In the genomic region with DNA sequence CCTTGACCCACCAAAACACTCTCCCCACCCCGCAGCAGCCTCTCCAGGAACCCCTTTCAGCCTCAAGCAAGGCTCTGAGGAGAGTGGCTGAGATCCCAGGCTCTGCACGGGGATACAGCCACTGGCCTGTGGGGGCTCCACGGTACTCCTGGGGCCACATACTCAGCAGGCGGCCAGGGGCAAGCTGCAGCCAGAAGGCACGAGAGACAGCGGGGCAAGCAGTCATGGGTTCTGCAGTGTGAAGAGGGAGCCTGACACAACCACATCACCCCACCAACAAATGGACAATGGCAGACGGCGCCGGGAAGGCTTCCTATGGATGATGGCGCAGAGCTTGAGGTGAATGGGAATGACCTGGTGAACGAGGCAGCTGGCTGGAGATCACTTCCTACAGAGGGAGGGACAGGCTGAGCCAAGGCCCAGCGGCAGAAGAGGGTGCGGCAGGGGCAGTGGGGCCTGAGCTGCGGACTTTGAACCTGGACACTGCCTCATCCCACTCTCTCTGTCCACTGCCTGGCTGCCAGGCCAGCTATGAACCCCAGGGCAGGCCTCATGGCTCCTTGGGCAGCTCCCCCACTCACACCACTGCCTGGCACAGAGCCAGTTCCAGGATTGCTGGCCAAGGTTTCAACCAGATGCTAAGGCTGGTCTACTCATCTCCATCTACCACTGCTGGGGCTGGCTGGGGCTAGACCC, we compare ENCODE assay signal across 1 cellular context.
TF ChIP-seq lines count a peak whose summit lies in the region.

No MANE protein-coding gene starts in this region.

TF ChIP-seq in HepG2, 621 proteins besides CTCF, POLR2A, EP300 and RAD21 (continued from another document and continues in another):
- TF ChIP-seq HMG20B (CRISPR knock-in tag; conservative IDR thresholded peaks at IDR 0.05): peak; percentile 74
- 0 out of 2 replicates have a peak, but pooled peaks have one; percentile 34 for TF ChIP-seq NFKBIZ (CRISPR knock-in tag; IDR thresholded peaks at IDR 0.05)
- TF ChIP-seq ZNF652 (CRISPR knock-in tag; IDR thresholded peaks at IDR 0.05; ENCODE audit: borderline replicate concordance, low read depth): no peak
- no peak for TF ChIP-seq ZNF670 (CRISPR knock-in tag; IDR thresholded peaks at IDR 0.05; ENCODE audit: borderline replicate concordance)
- TF ChIP-seq JUND (CRISPR knock-in tag; IDR thresholded peaks at IDR 0.05): peak; percentile 68; the same call in 1 of the 2 replicates
- peak; percentile 97 for TF ChIP-seq SALL1 (CRISPR knock-in tag; IDR thresholded peaks at IDR 0.05)
- TF ChIP-seq ZNF143 (CRISPR knock-in tag; IDR thresholded peaks at IDR 0.05): peak; percentile 43; the same call in 1 of the 2 replicates
- TF ChIP-seq, protein P1, sequence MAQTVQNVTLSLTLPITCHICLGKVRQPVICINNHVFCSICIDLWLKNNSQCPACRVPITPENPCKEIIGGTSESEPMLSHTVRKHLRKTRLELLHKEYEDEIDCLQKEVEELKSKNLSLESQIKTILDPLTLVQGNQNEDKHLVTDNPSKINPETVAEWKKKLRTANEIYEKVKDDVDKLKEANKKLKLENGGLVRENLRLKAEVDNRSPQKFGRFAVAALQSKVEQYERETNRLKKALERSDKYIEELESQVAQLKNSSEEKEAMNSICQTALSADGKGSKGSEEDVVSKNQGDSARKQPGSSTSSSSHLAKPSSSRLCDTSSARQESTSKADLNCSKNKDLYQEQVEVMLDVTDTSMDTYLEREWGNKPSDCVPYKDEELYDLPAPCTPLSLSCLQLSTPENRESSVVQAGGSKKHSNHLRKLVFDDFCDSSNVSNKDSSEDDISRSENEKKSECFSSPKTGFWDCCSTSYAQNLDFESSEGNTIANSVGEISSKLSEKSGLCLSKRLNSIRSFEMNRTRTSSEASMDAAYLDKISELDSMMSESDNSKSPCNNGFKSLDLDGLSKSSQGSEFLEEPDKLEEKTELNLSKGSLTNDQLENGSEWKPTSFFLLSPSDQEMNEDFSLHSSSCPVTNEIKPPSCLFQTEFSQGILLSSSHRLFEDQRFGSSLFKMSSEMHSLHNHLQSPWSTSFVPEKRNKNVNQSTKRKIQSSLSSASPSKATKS (CRISPR knock-in tag; IDR thresholded peaks at IDR 0.05): no peak
- no peak; the same call in 1 of the 2 replicates for TF ChIP-seq KDM4B (CRISPR knock-in tag; IDR thresholded peaks at IDR 0.05)
- TF ChIP-seq, protein P2, sequence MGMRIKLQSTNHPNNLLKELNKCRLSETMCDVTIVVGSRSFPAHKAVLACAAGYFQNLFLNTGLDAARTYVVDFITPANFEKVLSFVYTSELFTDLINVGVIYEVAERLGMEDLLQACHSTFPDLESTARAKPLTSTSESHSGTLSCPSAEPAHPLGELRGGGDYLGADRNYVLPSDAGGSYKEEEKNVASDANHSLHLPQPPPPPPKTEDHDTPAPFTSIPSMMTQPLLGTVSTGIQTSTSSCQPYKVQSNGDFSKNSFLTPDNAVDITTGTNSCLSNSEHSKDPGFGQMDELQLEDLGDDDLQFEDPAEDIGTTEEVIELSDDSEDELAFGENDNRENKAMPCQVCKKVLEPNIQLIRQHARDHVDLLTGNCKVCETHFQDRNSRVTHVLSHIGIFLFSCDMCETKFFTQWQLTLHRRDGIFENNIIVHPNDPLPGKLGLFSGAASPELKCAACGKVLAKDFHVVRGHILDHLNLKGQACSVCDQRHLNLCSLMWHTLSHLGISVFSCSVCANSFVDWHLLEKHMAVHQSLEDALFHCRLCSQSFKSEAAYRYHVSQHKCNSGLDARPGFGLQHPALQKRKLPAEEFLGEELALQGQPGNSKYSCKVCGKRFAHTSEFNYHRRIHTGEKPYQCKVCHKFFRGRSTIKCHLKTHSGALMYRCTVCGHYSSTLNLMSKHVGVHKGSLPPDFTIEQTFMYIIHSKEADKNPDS (CRISPR knock-in tag; IDR thresholded peaks at IDR 0.05): no peak
- TF ChIP-seq, protein P3, sequence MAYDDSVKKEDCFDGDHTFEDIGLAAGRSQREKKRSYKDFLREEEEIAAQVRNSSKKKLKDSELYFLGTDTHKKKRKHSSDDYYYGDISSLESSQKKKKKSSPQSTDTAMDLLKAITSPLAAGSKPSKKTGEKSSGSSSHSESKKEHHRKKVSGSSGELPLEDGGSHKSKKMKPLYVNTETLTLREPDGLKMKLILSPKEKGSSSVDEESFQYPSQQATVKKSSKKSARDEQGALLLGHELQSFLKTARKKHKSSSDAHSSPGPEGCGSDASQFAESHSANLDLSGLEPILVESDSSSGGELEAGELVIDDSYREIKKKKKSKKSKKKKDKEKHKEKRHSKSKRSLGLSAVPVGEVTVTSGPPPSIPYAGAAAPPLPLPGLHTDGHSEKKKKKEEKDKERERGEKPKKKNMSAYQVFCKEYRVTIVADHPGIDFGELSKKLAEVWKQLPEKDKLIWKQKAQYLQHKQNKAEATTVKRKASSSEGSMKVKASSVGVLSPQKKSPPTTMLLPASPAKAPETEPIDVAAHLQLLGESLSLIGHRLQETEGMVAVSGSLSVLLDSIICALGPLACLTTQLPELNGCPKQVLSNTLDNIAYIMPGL (CRISPR knock-in tag; IDR thresholded peaks at IDR 0.05; ENCODE audit: borderline replicate concordance in 1 of 2, low read depth in 1 of 2): peak in 1 of 2 experiments; percentile 84; a peak in 2 of 4 replicates
- TF ChIP-seq HNF4G (IDR thresholded peaks at IDR 0.05; ENCODE audit: borderline replicate concordance, low read depth, low read length): peak; percentile 97
- TF ChIP-seq HNF4G (CRISPR knock-in tag; IDR thresholded peaks at IDR 0.05; ENCODE audit: borderline replicate concordance, low read depth): peak; percentile 99
- TF ChIP-seq, protein P4, sequence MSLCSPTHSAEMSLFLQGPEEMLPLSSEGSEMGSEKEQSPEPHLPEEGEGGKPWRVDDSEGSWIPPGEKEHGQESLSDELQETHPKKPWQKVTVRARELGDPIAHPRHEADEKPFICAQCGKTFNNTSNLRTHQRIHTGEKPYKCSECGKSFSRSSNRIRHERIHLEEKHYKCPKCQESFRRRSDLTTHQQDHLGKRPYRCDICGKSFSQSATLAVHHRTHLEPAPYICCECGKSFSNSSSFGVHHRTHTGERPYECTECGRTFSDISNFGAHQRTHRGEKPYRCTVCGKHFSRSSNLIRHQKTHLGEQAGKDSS (CRISPR knock-in tag; IDR thresholded peaks at IDR 0.05; ENCODE audit: borderline replicate concordance, low read depth): peak; percentile 93
- no peak for TF ChIP-seq EEA1 (CRISPR knock-in tag; IDR thresholded peaks at IDR 0.05; ENCODE audit: borderline replicate concordance)
- no peak for TF ChIP-seq MYNN (CRISPR knock-in tag; IDR thresholded peaks at IDR 0.05; ENCODE audit: low read depth)
- no peak for TF ChIP-seq PAX8 (CRISPR knock-in tag; IDR thresholded peaks at IDR 0.05; ENCODE audit: borderline replicate concordance)
- TF ChIP-seq ZNF430 (CRISPR knock-in tag; IDR thresholded peaks at IDR 0.05): no peak
- TF ChIP-seq SMC3 (IDR thresholded peaks at IDR 0.05; ENCODE audit: low read length): no peak; the same call in 1 of the 2 replicates
- TF ChIP-seq NKX3-1 (CRISPR knock-in tag; IDR thresholded peaks at IDR 0.05): no peak
- TF ChIP-seq SIN3A (IDR thresholded peaks at IDR 0.05; ENCODE audit: borderline replicate concordance, low read depth, low read length): peak; percentile 82; the same call in 1 of the 2 replicates
- peak; percentile 48 for TF ChIP-seq PTBP1 (IDR thresholded peaks at IDR 0.05; ENCODE audit: low read depth, low read length, poor library complexity, severe bottlenecking)
- TF ChIP-seq ZKSCAN8 (CRISPR knock-in tag; IDR thresholded peaks at IDR 0.05; ENCODE audit: borderline replicate concordance): peak; percentile 54; the same call in 1 of the 2 replicates
- TF ChIP-seq NBN (conservative IDR thresholded peaks at IDR 0.05): no peak
- no peak for TF ChIP-seq ZNF17 (CRISPR knock-in tag; IDR thresholded peaks at IDR 0.05)
- no peak for TF ChIP-seq TBP (CRISPR knock-in tag; IDR thresholded peaks at IDR 0.05)
- peak; percentile 52 for TF ChIP-seq DR1 (CRISPR knock-in tag; IDR thresholded peaks at IDR 0.05)
- TF ChIP-seq ZNF30 (CRISPR knock-in tag; IDR thresholded peaks at IDR 0.05): no peak
- TF ChIP-seq, protein P5, sequence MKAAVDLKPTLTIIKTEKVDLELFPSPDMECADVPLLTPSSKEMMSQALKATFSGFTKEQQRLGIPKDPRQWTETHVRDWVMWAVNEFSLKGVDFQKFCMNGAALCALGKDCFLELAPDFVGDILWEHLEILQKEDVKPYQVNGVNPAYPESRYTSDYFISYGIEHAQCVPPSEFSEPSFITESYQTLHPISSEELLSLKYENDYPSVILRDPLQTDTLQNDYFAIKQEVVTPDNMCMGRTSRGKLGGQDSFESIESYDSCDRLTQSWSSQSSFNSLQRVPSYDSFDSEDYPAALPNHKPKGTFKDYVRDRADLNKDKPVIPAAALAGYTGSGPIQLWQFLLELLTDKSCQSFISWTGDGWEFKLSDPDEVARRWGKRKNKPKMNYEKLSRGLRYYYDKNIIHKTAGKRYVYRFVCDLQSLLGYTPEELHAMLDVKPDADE (CRISPR knock-in tag; IDR thresholded peaks at IDR 0.05): no peak
- TF ChIP-seq, protein P6, sequence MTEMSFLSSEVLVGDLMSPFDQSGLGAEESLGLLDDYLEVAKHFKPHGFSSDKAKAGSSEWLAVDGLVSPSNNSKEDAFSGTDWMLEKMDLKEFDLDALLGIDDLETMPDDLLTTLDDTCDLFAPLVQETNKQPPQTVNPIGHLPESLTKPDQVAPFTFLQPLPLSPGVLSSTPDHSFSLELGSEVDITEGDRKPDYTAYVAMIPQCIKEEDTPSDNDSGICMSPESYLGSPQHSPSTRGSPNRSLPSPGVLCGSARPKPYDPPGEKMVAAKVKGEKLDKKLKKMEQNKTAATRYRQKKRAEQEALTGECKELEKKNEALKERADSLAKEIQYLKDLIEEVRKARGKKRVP (CRISPR knock-in tag; IDR thresholded peaks at IDR 0.05): no peak
- peak; percentile 59 for TF ChIP-seq ZNF768 (CRISPR knock-in tag; IDR thresholded peaks at IDR 0.05)
- TF ChIP-seq ARHGAP35 (CRISPR knock-in tag; IDR thresholded peaks at IDR 0.05; ENCODE audit: borderline replicate concordance): no peak; the same call in 1 of the 2 replicates
- TF ChIP-seq BHLHE40 (IDR thresholded peaks at IDR 0.05; ENCODE audit: low read length): peak; percentile 86
- TF ChIP-seq ISL2 (CRISPR knock-in tag; IDR thresholded peaks at IDR 0.05): peak; percentile 74; the same call in 1 of the 2 replicates
- TF ChIP-seq, protein P7, sequence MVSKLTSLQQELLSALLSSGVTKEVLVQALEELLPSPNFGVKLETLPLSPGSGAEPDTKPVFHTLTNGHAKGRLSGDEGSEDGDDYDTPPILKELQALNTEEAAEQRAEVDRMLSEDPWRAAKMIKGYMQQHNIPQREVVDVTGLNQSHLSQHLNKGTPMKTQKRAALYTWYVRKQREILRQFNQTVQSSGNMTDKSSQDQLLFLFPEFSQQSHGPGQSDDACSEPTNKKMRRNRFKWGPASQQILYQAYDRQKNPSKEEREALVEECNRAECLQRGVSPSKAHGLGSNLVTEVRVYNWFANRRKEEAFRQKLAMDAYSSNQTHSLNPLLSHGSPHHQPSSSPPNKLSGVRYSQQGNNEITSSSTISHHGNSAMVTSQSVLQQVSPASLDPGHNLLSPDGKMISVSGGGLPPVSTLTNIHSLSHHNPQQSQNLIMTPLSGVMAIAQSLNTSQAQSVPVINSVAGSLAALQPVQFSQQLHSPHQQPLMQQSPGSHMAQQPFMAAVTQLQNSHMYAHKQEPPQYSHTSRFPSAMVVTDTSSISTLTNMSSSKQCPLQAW (CRISPR knock-in tag; IDR thresholded peaks at IDR 0.05): peak; percentile 86; the same call in 1 of the 2 replicates
- TF ChIP-seq TBX2 (CRISPR knock-in tag; IDR thresholded peaks at IDR 0.05; ENCODE audit: borderline replicate concordance): peak; percentile 92
- TF ChIP-seq, protein P8, sequence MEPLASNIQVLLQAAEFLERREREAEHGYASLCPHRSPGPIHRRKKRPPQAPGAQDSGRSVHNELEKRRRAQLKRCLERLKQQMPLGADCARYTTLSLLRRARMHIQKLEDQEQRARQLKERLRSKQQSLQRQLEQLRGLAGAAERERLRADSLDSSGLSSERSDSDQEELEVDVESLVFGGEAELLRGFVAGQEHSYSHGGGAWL (CRISPR knock-in tag; IDR thresholded peaks at IDR 0.05): peak; percentile 56; the same call in 1 of the 2 replicates
- TF ChIP-seq, protein P9, sequence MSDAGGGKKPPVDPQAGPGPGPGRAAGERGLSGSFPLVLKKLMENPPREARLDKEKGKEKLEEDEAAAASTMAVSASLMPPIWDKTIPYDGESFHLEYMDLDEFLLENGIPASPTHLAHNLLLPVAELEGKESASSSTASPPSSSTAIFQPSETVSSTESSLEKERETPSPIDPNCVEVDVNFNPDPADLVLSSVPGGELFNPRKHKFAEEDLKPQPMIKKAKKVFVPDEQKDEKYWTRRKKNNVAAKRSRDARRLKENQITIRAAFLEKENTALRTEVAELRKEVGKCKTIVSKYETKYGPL (CRISPR knock-in tag; IDR thresholded peaks at IDR 0.05): no peak
- peak; percentile 37 for TF ChIP-seq HNRNPLL (IDR thresholded peaks at IDR 0.05; ENCODE audit: low read depth, low read length, poor library complexity, severe bottlenecking)
- peak; percentile 81 for TF ChIP-seq PHF5A (CRISPR knock-in tag; IDR thresholded peaks at IDR 0.05; ENCODE audit: low read depth, unreplicated experiment)
- TF ChIP-seq TCF7 (IDR thresholded peaks at IDR 0.05; ENCODE audit: low read depth): no peak
- no peak for TF ChIP-seq ZNF354B (CRISPR knock-in tag; IDR thresholded peaks at IDR 0.05)
- TF ChIP-seq, protein P10, sequence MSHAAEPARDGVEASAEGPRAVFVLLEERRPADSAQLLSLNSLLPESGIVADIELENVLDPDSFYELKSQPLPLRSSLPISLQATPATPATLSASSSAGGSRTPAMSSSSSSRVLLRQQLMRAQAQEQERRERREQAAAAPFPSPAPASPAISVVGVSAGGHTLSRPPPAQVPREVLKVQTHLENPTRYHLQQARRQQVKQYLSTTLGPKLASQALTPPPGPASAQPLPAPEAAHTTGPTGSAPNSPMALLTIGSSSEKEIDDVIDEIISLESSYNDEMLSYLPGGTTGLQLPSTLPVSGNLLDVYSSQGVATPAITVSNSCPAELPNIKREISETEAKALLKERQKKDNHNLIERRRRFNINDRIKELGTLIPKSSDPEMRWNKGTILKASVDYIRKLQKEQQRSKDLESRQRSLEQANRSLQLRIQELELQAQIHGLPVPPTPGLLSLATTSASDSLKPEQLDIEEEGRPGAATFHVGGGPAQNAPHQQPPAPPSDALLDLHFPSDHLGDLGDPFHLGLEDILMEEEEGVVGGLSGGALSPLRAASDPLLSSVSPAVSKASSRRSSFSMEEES (CRISPR knock-in tag; IDR thresholded peaks at IDR 0.05): peak; percentile 66; the same call in 1 of the 2 replicates
